8 cellular contexts compared by ENCODE assay signal in the genomic region with DNA sequence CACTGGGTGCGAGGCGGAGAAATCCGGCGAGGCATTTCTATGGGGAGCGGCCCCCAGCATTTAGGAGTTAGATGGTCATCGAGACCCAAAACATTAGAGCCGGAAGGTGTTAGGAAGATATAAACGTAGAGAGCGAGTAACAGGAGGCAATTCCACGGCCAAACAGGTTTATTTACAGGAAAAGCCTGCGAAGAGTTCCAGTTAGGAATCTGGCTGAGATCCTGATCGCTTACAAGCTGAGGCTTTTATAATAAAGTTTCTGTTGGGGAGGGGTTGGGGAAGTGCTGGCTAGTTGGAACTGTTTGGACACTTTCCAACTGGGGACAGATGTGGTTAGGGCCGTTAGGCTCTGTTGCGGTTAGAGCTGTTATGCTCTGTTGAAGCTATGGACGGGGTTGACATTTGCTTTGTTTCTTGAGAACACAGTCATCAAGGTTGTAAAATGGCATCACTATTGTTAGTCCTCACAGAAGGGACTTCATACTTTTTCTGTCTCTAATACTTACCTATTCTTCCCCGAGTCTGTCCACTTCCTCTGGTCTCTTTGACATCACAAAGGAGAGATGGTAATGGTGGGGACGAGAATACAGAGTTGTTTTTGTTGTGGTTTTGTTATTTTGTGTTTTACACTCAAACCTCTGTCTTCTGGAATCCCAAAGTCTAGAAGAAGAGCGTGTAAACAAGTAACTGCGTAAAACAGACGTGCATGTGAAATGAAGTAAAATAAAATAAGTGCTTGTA. TPM values are rescaled to one million over a fixed set of nuclear protein-coding genes. Genes with fewer than 3 reads are reported as not detected.
DNase-seq lines count a peak whose midpoint lies in the region; ATAC-seq and TF ChIP-seq lines count a peak whose summit lies in the region.

No MANE protein-coding gene starts in this region.

- DNase-seq in activated CD8-positive, alpha-beta memory T cell treated with anti-CD3 and anti-CD28 coated beads for 24 hours: peak; percentile 60
- DNase-seq in activated CD8-positive, alpha-beta memory T cell treated with anti-CD3 and anti-CD28 coated beads, Interleukin-2, amount 50 U/mL, for 48 hours: no peak
- DNase-seq in NCI-H82 treated with DMSO at 0.1 percent for 48 hours (lab: John Stamatoyannopoulos, UW; ENCODE audit: unreplicated experiment) (peak; percentile 12), breast epithelium (ENCODE audit: low spot score in 2 of 2) (no peak), left colon (peak; percentile 45), testis (peak; percentile 51), DMS153 treated with DMSO at 0.1 percent for 48 hours (lab: John Stamatoyannopoulos, UW; ENCODE audit: unreplicated experiment) (no peak)

- TF ChIP-seq CTCF in breast epithelium (IDR thresholded peaks at IDR 0.05) (no peak), testis (IDR thresholded peaks at IDR 0.05) (no peak)

- H3K27ac ChIP-seq in breast epithelium: peak overlapping the region; percentile 97 to 99
- peak overlapping the region; percentile 92 to 93 for H3K27ac ChIP-seq in testis

- no peaks in the 10 kb centered on the region for H3K9me3 ChIP-seq in breast epithelium
- no peaks in the 10 kb centered on the region for H3K9me3 ChIP-seq in testis

- no peaks in the 10 kb centered on the region for H3K36me3 ChIP-seq in breast epithelium
- H3K36me3 ChIP-seq in testis (ENCODE audit: low read depth, missing control alignments): no peaks in the 10 kb centered on the region

- H3K4me1 ChIP-seq in breast epithelium (peaks cover 0 to 5% of the 10 kb centered on the region in 2 donors), testis (peaks cover 15% of the 10 kb centered on the region)

- H3K27me3 ChIP-seq in breast epithelium (no peaks in the 10 kb centered on the region), testis (no peaks in the 10 kb centered on the region)

- peak overlapping the region; percentile 75 to 81 (median 80) for H3K4me3 ChIP-seq in breast epithelium
- peak overlapping the region; percentile 59 to 70 for H3K4me3 ChIP-seq in testis

- ATAC-seq in HG02840 (IDR thresholded peaks at IDR 0.05; ENCODE audit: low FRiP score, unreplicated experiment): peak; percentile 38
- peak; percentile 58 for ATAC-seq in left colon

- TF ChIP-seq POLR2A in breast epithelium (IDR thresholded peaks at IDR 0.05): no peak
- TF ChIP-seq POLR2A in testis (IDR thresholded peaks at IDR 0.05): no peak

- 3 to 6% methylated on average over 20 of the region's 20 CpGs for WGBS in testis, 2 donors

- intact Hi-C loops in breast epithelium (cut with DNase I; ENCODE audit: low total_unique reads): no loop called here
- intact Hi-C loops in left colon (cut with DNase I, micrococcal nuclease): no loop called here
- intact Hi-C loops in testis (cut with DNase I; ENCODE audit: low total_unique reads): loop anchor here (5.0 kb wide), 1 partner anchor 254 kb away; a partner anchor contains a TSS

RNA-seq across cellular contexts. Expression of a gene that starts 0.5 kb away (rescaled TPM):
- total RNA-seq in breast epithelium (10 to 100 TPM in 2 of 3 donors, 1 to 10 TPM in 1; 4.6 to 19.3 (median 17.4) TPM), left colon (10 to 100 TPM in 1 of 2 donors, 1 to 10 TPM in 1; 8.6 to 10.2 TPM), testis (10 to 100 TPM; 21.4 to 29.0 TPM)
- polyA plus RNA-seq in testis (ENCODE audit: insufficient read depth, low read depth, low replicate concordance): 51.3 TPM

RNA-seq across cellular contexts. Expression of a gene that starts 13.3 kb away (rescaled TPM):
- total RNA-seq in breast epithelium: 1 to 10 TPM; 3.4 to 6.4 (median 3.6) TPM
- total RNA-seq in left colon: 1 to 10 TPM; 3.2 to 6.2 TPM
- 1 to 10 TPM; 8.1 to 8.3 TPM for total RNA-seq in testis
- 5.4 TPM for polyA plus RNA-seq in testis (ENCODE audit: insufficient read depth, low read depth, low replicate concordance)

RNA-seq across cellular contexts. Expression of a gene that starts 55.1 kb away (rescaled TPM):
- 1 to 10 TPM; 4.2 to 5.9 (median 4.6) TPM for total RNA-seq in breast epithelium
- total RNA-seq in left colon: 1 to 10 TPM; 1.4 to 1.5 TPM
- total RNA-seq in testis: 1 to 10 TPM; 6.1 to 6.9 TPM
- polyA plus RNA-seq in testis (ENCODE audit: insufficient read depth, low read depth, low replicate concordance): 4.8 TPM

Comparison
In these comparisons a context has a peak if more than half of its experiments do, and no peak if none do; other contexts are left out.
1. DNase-seq: peak in activated CD8-positive, alpha-beta memory T cell treated with anti-CD3 and anti-CD28 coated beads for 24 hours (single experiment), NCI-H82 treated with DMSO at 0.1 percent for 48 hours (single experiment), left colon (2 of 2) and testis (single experiment); none in activated CD8-positive, alpha-beta memory T cell treated with anti-CD3 and anti-CD28 coated beads, Interleukin-2, amount 50 U/mL, for 48 hours (single experiment), breast epithelium (0 of 2) and DMS153 treated with DMSO at 0.1 percent for 48 hours (single experiment).